In genomic region chr1:20125091-20125490, GRCh38 we compare ENCODE assay signal across 17 cellular contexts. TPM values are rescaled to one million over a fixed set of nuclear protein-coding genes. Genes with fewer than 3 reads are reported as not detected.
DNase-seq lines count a peak whose midpoint lies in the region; ATAC-seq, FAIRE-seq and TF ChIP-seq lines count a peak whose summit lies in the region.
"Had no signal": no experiment of that assay in that cellular context is flagged by ENCODE, and none has a peak within 500 bp of the region (broad histone marks: within the 10 kb centered on the region; RNA-seq: fewer than 3 reads in every experiment).

No MANE protein-coding gene starts in this region.

- peaks cover 18 to 33% of the 10 kb centered on the region in 2 experiments; a peak in 3 of 5 replicates for H3K27me3 ChIP-seq in K562 (ENCODE audit: control insufficient read depth in 2 of 2, insufficient read depth in 2 of 2, low read length in 2 of 2)
- no peaks in the 10 kb centered on the region for H3K27me3 ChIP-seq in sigmoid colon
- H3K27me3 ChIP-seq: esophagus muscularis mucosa had no signal

- H4K20me1 ChIP-seq in K562 (replicated peaks; ENCODE audit: control insufficient read depth, insufficient read depth, low read length), result no peaks in the 10 kb centered on the region

- H3K9me3 ChIP-seq in K562 (replicated peaks; ENCODE audit: control insufficient read depth, insufficient read depth, low read depth, low read length) (no peaks in the 10 kb centered on the region), sigmoid colon (no peaks in the 10 kb centered on the region)

- H3K9ac ChIP-seq in K562 (ENCODE audit: insufficient read depth in 1 of 2, low read depth in 2 of 2, low read length in 2 of 2), result no peak overlapping the region

- no peak overlapping the region for H3K4me2 ChIP-seq in K562 (ENCODE audit: insufficient read depth, low read length)

- TF ChIP-seq CTCF in K562 (IDR thresholded peaks at IDR 0.05 in 2 of 3, conservative IDR thresholded peaks at IDR 0.05 in 1 of 3; ENCODE audit: insufficient read depth in 2 of 3, low read depth in 1 of 3, low read length in 3 of 3) (no peak), sigmoid colon (IDR thresholded peaks at IDR 0.05) (no peak)

- intact Hi-C loops in K562 (cut with micrococcal nuclease), result no loop called here
- intact Hi-C loops in sigmoid colon (cut with DNase I), result no loop called here

- peak; percentile 65 for ATAC-seq in K562
- ATAC-seq: T-cell had no signal

- TF ChIP-seq RAD21 in K562 (CRISPR knock-in tag; conservative IDR thresholded peaks at IDR 0.05 in 1 of 2, IDR thresholded peaks at IDR 0.05 in 1 of 2), result no peak

- TF ChIP-seq POLR2A in K562 (conservative IDR thresholded peaks at IDR 0.05), result no peak
- TF ChIP-seq POLR2A in sigmoid colon (IDR thresholded peaks at IDR 0.05), result no peak

- no peak overlapping the region for H2AFZ ChIP-seq in K562 (ENCODE audit: low read depth, low read length)

- in situ Hi-C loops in K562 (cut with MboI), result no loop called here

- H3K27ac ChIP-seq in K562 (ENCODE audit: extremely low read depth, low read depth, low read length) (no peak overlapping the region), sigmoid colon (no peak overlapping the region)
- H3K27ac ChIP-seq: esophagus muscularis mucosa had no signal

- H3K36me3 ChIP-seq in K562 (ENCODE audit: control insufficient read depth, insufficient read depth, low read length) (no peaks in the 10 kb centered on the region), sigmoid colon (no peaks in the 10 kb centered on the region)
- H3K36me3 ChIP-seq: esophagus muscularis mucosa had no signal

- 3% methylated on average over 10 of the region's 10 CpGs for WGBS in K562 (ENCODE audit: insufficient coverage, low coverage, missing lambda C conversion rate)
- WGBS in sigmoid colon, 2 donors, result 83 to 87% methylated on average over 10 of the region's 10 CpGs

- H3K4me1 ChIP-seq in K562 (replicated peaks in 1 of 2; ENCODE audit: control insufficient read depth in 2 of 2, insufficient read depth in 2 of 2, low read length in 2 of 2) (peaks cover 10 to 12% of the 10 kb centered on the region in 2 experiments; a peak in 4 of 5 replicates), sigmoid colon (peaks cover 0 to 12% (median 12%) of the 10 kb centered on the region in 4 donors)

- DNase-seq in HT1080 (ENCODE audit: low read depth) (peak; percentile 28), K562 (ENCODE audit: extremely low read depth in 1 of 4, low spot score in 3 of 4) (peak in 1 of 4 experiments; percentile 14), sigmoid colon (peak; percentile 19), NCI-H146 treated with DMSO at 0.1 percent for 48 hours (lab: John Stamatoyannopoulos, UW; ENCODE audit: unreplicated experiment) (no peak), cerebellar nuclear complex (lab: John Stamatoyannopoulos, UW) (no peak)
- no peak for DNase-seq in stimulated activated CD4-positive, alpha-beta T cell treated with anti-CD3 and anti-CD28 coated beads, Interleukin-15, amount 100 ng/mL, for 24 hours
- DNase-seq: activated T-cell treated with anti-CD3 and anti-CD28 coated beads, Interleukin-2, amount 50 U/mL, for 24 hours; AML-193; NCI-H1694 treated with DMSO at 0.1 percent for 48 hours; NCI-H2227 treated with DMSO at 0.1 percent for 48 hours; stimulated activated CD4-positive, alpha-beta T cell treated with anti-CD3 and anti-CD28 coated beads, Interleukin-4, amount 100 ng/mL, for 24 hours; T-cell had no signal

- TF ChIP-seq EP300 in K562 (IDR thresholded peaks at IDR 0.05; ENCODE audit: low read length) (no peak), sigmoid colon (IDR thresholded peaks at IDR 0.05) (no peak)

- no TSS peak for BruUV-seq in K562 (replicated peaks; lab: Mats Ljungman, UMichigan)

- POLR2A ChIA-PET in K562 (lab: Yijun Ruan, JAX), result no interaction called here

- H3K4me3 ChIP-seq in K562 (no peak overlapping the region), sigmoid colon (no peak overlapping the region)
- H3K4me3 ChIP-seq: esophagus muscularis mucosa had no signal

- CTCF ChIA-PET in K562 (lab: Yijun Ruan, JAX; ENCODE audit: low intra/inter-chr PET ratio), result no interaction called here

- FAIRE-seq in K562 (lab: Jason Lieb, UNC), result peak; percentile 11

- H3K9me1 ChIP-seq in K562 (ENCODE audit: control insufficient read depth, insufficient read depth, low read length), result no peaks in the 10 kb centered on the region

- no peaks in the 10 kb centered on the region for H3K79me2 ChIP-seq in K562 (ENCODE audit: control insufficient read depth, insufficient read depth, low read length)

TF ChIP-seq in K562, 482 proteins besides CTCF, POLR2A, EP300 and RAD21 (continues in another document):
- peak; percentile 11 for TF ChIP-seq MEIS2 (IDR thresholded peaks at IDR 0.05; ENCODE audit: partially characterized antibody)
- TF ChIP-seq PTTG1 (tag; IDR thresholded peaks at IDR 0.05; ENCODE audit: low read depth), result no peak

RNA-seq across cellular contexts. Expression of gene PLA2G2D, which starts 5.8 kb away (rescaled TPM):
- not detected in 2 replicates for total RNA-seq in HT1080 (2014; rRNA removed; shearing (Covaris generic))
- 0.05 and 0.15 TPM in 2 replicates for polyA plus RNA-seq in HT1080 (2015; cell fraction: cytosol; rRNA removed)
- 0.08 TPM in 1 of 2 replicates, not detected in the other for polyA plus RNA-seq in HT1080 (2015; cell fraction: nucleus; rRNA removed)
- total RNA-seq in K562 (2011; cell fraction: chromatin; rRNA removed; ENCODE audit: low replicate concordance), result not detected in 2 replicates
- total RNA-seq in K562 (2011; cell fraction: nucleolus; rRNA removed), result not detected in 2 replicates
- total RNA-seq in K562 (2011; cell fraction: nucleoplasm; rRNA removed), result not detected in 2 replicates
- total RNA-seq in K562 (2014; rRNA removed) (not detected in 2 replicates), K562 (2014; rRNA removed; fragmentation: Illumina TruSeq; extraction: Trizol) (not detected in 2 replicates), K562 (2015; rRNA removed; fragmentation: Illumina TruSeq; extraction: Trizol) (not detected in 2 replicates), K562 (2021) (not detected in 2 replicates), sigmoid colon (under 1 TPM in 1 of 4 donors, not detected in 3; 0.16 TPM)
- polyA plus RNA-seq in K562 (2011; rRNA removed) (not detected in 2 replicates), K562 (2014; fragmentation: Illumina TruSeq; extraction: Trizol) (not detected in 2 replicates), K562 (2014; fragmentation: Nextera tagmentation; extraction: Ambion mirVana) (not detected), K562 (2014; rRNA removed) (not detected in 2 replicates), sigmoid colon (1 to 10 TPM in 1 of 3 donors, not detected in 2; 8.6 TPM)
- polyA plus RNA-seq in K562 (2011; cell fraction: cytosol; rRNA removed), result not detected in 2 replicates
- not detected in 2 replicates for polyA plus RNA-seq in K562 (2011; cell fraction: nucleus; rRNA removed)
- 0.03 and 0.07 TPM in 2 replicates for polyA plus RNA-seq in K562 (2012)
- not detected in 2 replicates for polyA minus RNA-seq in K562 (2011; rRNA and poly(A)+ RNA removed)
- polyA minus RNA-seq in K562 (2011; cell fraction: cytosol; rRNA and poly(A)+ RNA removed), result not detected in 2 replicates
- not detected in 2 replicates for polyA minus RNA-seq in K562 (2011; cell fraction: nucleus; rRNA and poly(A)+ RNA removed)
- total RNA-seq: esophagus muscularis mucosa, G401, glomerular endothelial cell, T-cell, temporal lobe had no signal

RNA-seq across cellular contexts. Expression of gene PLA2G2F, which starts 14.0 kb away (rescaled TPM):
- total RNA-seq in HT1080 (2014; rRNA removed; shearing (Covaris generic)), result not detected in 2 replicates
- not detected in 2 replicates for polyA plus RNA-seq in HT1080 (2015; cell fraction: cytosol; rRNA removed)
- not detected in 2 replicates for polyA plus RNA-seq in HT1080 (2015; cell fraction: nucleus; rRNA removed)
- total RNA-seq in K562 (2011; cell fraction: chromatin; rRNA removed; ENCODE audit: low replicate concordance), result not detected in 2 replicates
- total RNA-seq in K562 (2011; cell fraction: nucleolus; rRNA removed), result not detected in 2 replicates
- not detected in 2 replicates for total RNA-seq in K562 (2011; cell fraction: nucleoplasm; rRNA removed)
- total RNA-seq in K562 (2014; rRNA removed), result not detected in 2 replicates
- not detected in 2 replicates for total RNA-seq in K562 (2014; rRNA removed; fragmentation: Illumina TruSeq; extraction: Trizol)
- total RNA-seq in K562 (2015; rRNA removed; fragmentation: Illumina TruSeq; extraction: Trizol), result not detected in 2 replicates
- not detected in 2 replicates for total RNA-seq in K562 (2021)
- not detected in 2 replicates for polyA plus RNA-seq in K562 (2011; rRNA removed)
- polyA plus RNA-seq in K562 (2011; cell fraction: cytosol; rRNA removed), result not detected in 2 replicates
- not detected in 2 replicates for polyA plus RNA-seq in K562 (2011; cell fraction: nucleus; rRNA removed)
- 0.08 TPM in 1 of 2 replicates, not detected in the other for polyA plus RNA-seq in K562 (2012)
- polyA plus RNA-seq in K562 (2014; fragmentation: Illumina TruSeq; extraction: Trizol), result not detected in 2 replicates
- polyA plus RNA-seq in K562 (2014; fragmentation: Nextera tagmentation; extraction: Ambion mirVana), result not detected
- not detected in 2 replicates for polyA plus RNA-seq in K562 (2014; rRNA removed)
- polyA minus RNA-seq in K562 (2011; rRNA and poly(A)+ RNA removed), result not detected in 2 replicates
- polyA minus RNA-seq in K562 (2011; cell fraction: cytosol; rRNA and poly(A)+ RNA removed), result not detected in 2 replicates
- polyA minus RNA-seq in K562 (2011; cell fraction: nucleus; rRNA and poly(A)+ RNA removed), result not detected in 2 replicates
- total RNA-seq in sigmoid colon, result not detected
- polyA plus RNA-seq in sigmoid colon, result under 1 TPM in 2 of 3 donors, not detected in 1; 0.60 to 0.80 TPM
- total RNA-seq: esophagus muscularis mucosa, G401, glomerular endothelial cell, T-cell, temporal lobe had no signal
- polyA plus RNA-seq: liver had no signal

RNA-seq across cellular contexts. Expression of gene PLA2G5, which starts 55.1 kb away (rescaled TPM):
- total RNA-seq in HT1080 (2014; rRNA removed; shearing (Covaris generic)), result not detected in 2 replicates
- not detected in 2 replicates for polyA plus RNA-seq in HT1080 (2015; cell fraction: cytosol; rRNA removed)
- not detected in 2 replicates for polyA plus RNA-seq in HT1080 (2015; cell fraction: nucleus; rRNA removed)
- not detected in 2 replicates for total RNA-seq in K562 (2011; cell fraction: chromatin; rRNA removed; ENCODE audit: low replicate concordance)
- total RNA-seq in K562 (2011; cell fraction: nucleolus; rRNA removed), result not detected in 2 replicates
- total RNA-seq in K562 (2011; cell fraction: nucleoplasm; rRNA removed), result not detected in 2 replicates
- total RNA-seq in K562 (2014; rRNA removed) (not detected in 2 replicates), K562 (2014; rRNA removed; fragmentation: Illumina TruSeq; extraction: Trizol) (not detected in 2 replicates), K562 (2015; rRNA removed; fragmentation: Illumina TruSeq; extraction: Trizol) (not detected in 2 replicates), K562 (2021) (not detected in 2 replicates), sigmoid colon (10 to 100 TPM; 18.6 to 45.4 (median 30.5) TPM)
- polyA plus RNA-seq in K562 (2011; rRNA removed) (not detected in 2 replicates), K562 (2014; fragmentation: Illumina TruSeq; extraction: Trizol) (not detected in 2 replicates), K562 (2014; fragmentation: Nextera tagmentation; extraction: Ambion mirVana) (not detected), K562 (2014; rRNA removed) (not detected in 2 replicates), sigmoid colon (1 to 10 TPM in 2 of 3 donors, under 1 TPM in 1; 0.69 to 5.4 (median 2.4) TPM)
- not detected in 2 replicates for polyA plus RNA-seq in K562 (2011; cell fraction: cytosol; rRNA removed)
- not detected in 2 replicates for polyA plus RNA-seq in K562 (2011; cell fraction: nucleus; rRNA removed)
- not detected in 2 replicates for polyA plus RNA-seq in K562 (2012)
- not detected in 2 replicates for polyA minus RNA-seq in K562 (2011; rRNA and poly(A)+ RNA removed)
- not detected in 2 replicates for polyA minus RNA-seq in K562 (2011; cell fraction: cytosol; rRNA and poly(A)+ RNA removed)
- not detected in 2 replicates for polyA minus RNA-seq in K562 (2011; cell fraction: nucleus; rRNA and poly(A)+ RNA removed)
- total RNA-seq: G401, T-cell had no signal

Comparison
In these comparisons a context has a peak if more than half of its experiments do, and no peak if none do; other contexts are left out.
1. DNase-seq: peak in HT1080 (single experiment) and sigmoid colon (single experiment); none in NCI-H146 treated with DMSO at 0.1 percent for 48 hours (single experiment), cerebellar nuclear complex (0 of 2) and stimulated activated CD4-positive, alpha-beta T cell treated with anti-CD3 and anti-CD28 coated beads, Interleukin-15, amount 100 ng/mL, for 24 hours (single experiment).
2. RNA of gene PLA2G5, which starts 55.1 kb away (total RNA-seq): 18.6 to 45.4 TPM in sigmoid colon; not detected in HT1080 and not detected in K562; every median in the first group is over 10 times any median in the second.